1 cellular context compared by ENCODE assay signal in genomic region chr2:237885931-237886701, GRCh38.
TF ChIP-seq lines count a peak whose summit lies in the region.

No MANE protein-coding gene starts in this region.

TF ChIP-seq in GM23338, 12 proteins besides CTCF, POLR2A, EP300 and RAD21 (continued from another document):
- no peak for TF ChIP-seq ZNF462 (CRISPR knock-in tag; IDR thresholded peaks at IDR 0.05)
- TF ChIP-seq ZNF331 (CRISPR knock-in tag; IDR thresholded peaks at IDR 0.05; ENCODE audit: low read depth) = no peak
- no peak for TF ChIP-seq ETS1 (IDR thresholded peaks at IDR 0.05)
